ENCODE assay signal across 8 cellular contexts in genomic region chr16:67562918-67563707, GRCh38. TPM values are rescaled to one million over a fixed set of nuclear protein-coding genes. Genes with fewer than 3 reads are reported as not detected.
DNase-seq lines count a peak whose midpoint lies in the region; ATAC-seq, FAIRE-seq and TF ChIP-seq lines count a peak whose summit lies in the region.

No MANE protein-coding gene starts in this region.

- DNase-seq in A549 (ENCODE audit: low read depth in 1 of 2, low spot score in 1 of 2) (peak in 1 of 2 experiments; percentile 57), fibroblast of pulmonary artery (ENCODE audit: low read depth) (peak; percentile 45), nephron progenitor cell (peak; percentile 74)

- ATAC-seq in A549 (peak; percentile 42 to 49), GM18505 (IDR thresholded peaks at IDR 0.05; ENCODE audit: unreplicated experiment) (peak; percentile 10), HG03025 (IDR thresholded peaks at IDR 0.05; ENCODE audit: low FRiP score, unreplicated experiment) (peak; percentile 11)
- peak; percentile 1 for ATAC-seq in activated T-helper 17 cell treated with anti-CD3 and anti-CD28 coated beads, Interleukin-2, amount 50 U/mL, for 72 hours (replicated peaks)

- peak; percentile 35; the same call in 1 of the 2 replicates for TF ChIP-seq POLR2A in A549 (IDR thresholded peaks at IDR 0.05; ENCODE audit: low read length)
- TF ChIP-seq POLR2A in GM18505 (IDR thresholded peaks at IDR 0.05; ENCODE audit: borderline replicate concordance, extremely low read depth, insufficient read depth, insufficient read length), result peak; percentile 76

- H3K27me3 ChIP-seq in OCI-LY1 (ENCODE audit: insufficient read depth, low read length), result no peaks in the 10 kb centered on the region

- peak overlapping the region; percentile 95 for H3K9ac ChIP-seq in OCI-LY1 (ENCODE audit: low read length)

- H3K27ac ChIP-seq in A549 (peak overlapping the region; percentile 99 to 100), OCI-LY1 (ENCODE audit: low read depth, low read length, poor library complexity, severe bottlenecking) (peak overlapping the region; percentile 89), temporal lobe (ENCODE audit: low read depth, low read length) (peak overlapping the region; percentile 94)

- no peaks in the 10 kb centered on the region for H3K36me3 ChIP-seq in OCI-LY1 (ENCODE audit: insufficient read depth, low read length)

- CTCF ChIA-PET in A549 (lab: Yijun Ruan, JAX), result interaction anchor here (0.6 to 6.9 kb wide), 42 partner anchors 9 to 371 kb away, joined by 3 to 80 read pairs (median 6); partner anchors contain the start of genes ATP6V0D1, C16orf86, CARMIL2 and ENKD1

- peaks cover 17% of the 10 kb centered on the region for H3K4me1 ChIP-seq in A549
- H3K4me1 ChIP-seq in OCI-LY1 (ENCODE audit: insufficient read depth, low read length, severe bottlenecking), result peaks cover 70% of the 10 kb centered on the region

- no peak for FAIRE-seq in A549 (lab: Jason Lieb, UNC)

- H4K20me1 ChIP-seq in OCI-LY1 (ENCODE audit: insufficient read depth, low read length), result no peaks in the 10 kb centered on the region

- whole genome bisulfite sequencing in A549 (ENCODE audit: missing lambda C conversion rate), result 2% methylated on average over 29 of the region's 96 CpGs

- H2AFZ ChIP-seq in OCI-LY1 (ENCODE audit: low read length), result no peak overlapping the region

- peak overlapping the region; percentile 87 for H3K4me3 ChIP-seq in A549
- H3K4me3 ChIP-seq in OCI-LY1 (ENCODE audit: low read depth, low read length, poor library complexity, severe bottlenecking), result peak overlapping the region; percentile 93
- H3K4me3 ChIP-seq in fibroblast of pulmonary artery (replicated peaks; ENCODE audit: low read depth, low read length), result peak overlapping the region; percentile 82

- H3K79me2 ChIP-seq in OCI-LY1 (ENCODE audit: insufficient read depth, low read length), result peaks cover 73% of the 10 kb centered on the region

- peak overlapping the region; percentile 89 for H3K27ac Mint-ChIP-seq in activated T-helper 17 cell treated with anti-CD3 and anti-CD28 coated beads, Interleukin-2, amount 50 U/mL, for 72 hours
- H3K27ac Mint-ChIP-seq in nephron progenitor cell, result peak overlapping the region; percentile 88

- no peaks in the 10 kb centered on the region for H3F3A ChIP-seq in OCI-LY1 (ENCODE audit: insufficient read depth, low read length)

- TF ChIP-seq EP300 in A549 (IDR thresholded peaks at IDR 0.05), result no peak

- H3K36me3 Mint-ChIP-seq in activated T-helper 17 cell treated with anti-CD3 and anti-CD28 coated beads, Interleukin-2, amount 50 U/mL, for 72 hours (ENCODE audit: low read depth), result no peaks in the 10 kb centered on the region
- H3K36me3 Mint-ChIP-seq in nephron progenitor cell (ENCODE audit: low read depth), result peaks cover 9% of the 10 kb centered on the region

- TF ChIP-seq CTCF in A549 (IDR thresholded peaks at IDR 0.05) (peak; percentile 9; the same call in 1 of the 3 replicates), OCI-LY1 (IDR thresholded peaks at IDR 0.05; ENCODE audit: low read length) (peak; percentile 38; the same call in 1 of the 2 replicates), fibroblast of pulmonary artery (IDR thresholded peaks at IDR 0.05; ENCODE audit: low read length, missing control alignments) (no peak), nephron progenitor cell (IDR thresholded peaks at IDR 0.05) (no peak)

- H3K4me3 Mint-ChIP-seq in activated T-helper 17 cell treated with anti-CD3 and anti-CD28 coated beads, Interleukin-2, amount 50 U/mL, for 72 hours, result peak overlapping the region; percentile 90
- H3K4me3 Mint-ChIP-seq in nephron progenitor cell, result peak overlapping the region; percentile 89

- H3K9me2 ChIP-seq in OCI-LY1 (ENCODE audit: low read depth, low read length), result no peaks in the 10 kb centered on the region

- H3K9me3 Mint-ChIP-seq in activated T-helper 17 cell treated with anti-CD3 and anti-CD28 coated beads, Interleukin-2, amount 50 U/mL, for 72 hours, result no peaks in the 10 kb centered on the region
- H3K9me3 Mint-ChIP-seq in nephron progenitor cell, result no peaks in the 10 kb centered on the region

- POLR2A ChIA-PET in A549 (lab: Yijun Ruan, JAX), result interaction anchor here (0.7 to 3.4 kb wide), 7 partner anchors 16 to 243 kb away, joined by 3 to 17 read pairs (median 7); partner anchors contain the start of genes ACD, PARD6A, RANBP10 and TSNAXIP1

- H3K9me3 ChIP-seq in A549 (no peaks in the 10 kb centered on the region), OCI-LY1 (ENCODE audit: low read length) (no peaks in the 10 kb centered on the region)

- H3K4me2 ChIP-seq in A549 (peak overlapping the region; percentile 93), OCI-LY1 (ENCODE audit: low read length) (peak overlapping the region; percentile 81)

- H3K4me1 Mint-ChIP-seq in activated T-helper 17 cell treated with anti-CD3 and anti-CD28 coated beads, Interleukin-2, amount 50 U/mL, for 72 hours, result peaks cover 25% of the 10 kb centered on the region
- peaks cover 34% of the 10 kb centered on the region for H3K4me1 Mint-ChIP-seq in nephron progenitor cell

- TF ChIP-seq RAD21 in A549 (conservative IDR thresholded peaks at IDR 0.05 in 1 of 2, IDR thresholded peaks at IDR 0.05 in 1 of 2), result no peak

- no peaks in the 10 kb centered on the region for H3K27me3 Mint-ChIP-seq in activated T-helper 17 cell treated with anti-CD3 and anti-CD28 coated beads, Interleukin-2, amount 50 U/mL, for 72 hours
- H3K27me3 Mint-ChIP-seq in nephron progenitor cell (ENCODE audit: low read depth, poor library complexity), result no peaks in the 10 kb centered on the region

TF ChIP-seq in A549, 52 proteins besides CTCF, POLR2A, EP300 and RAD21:
- peak; percentile 86 for TF ChIP-seq PHF8 (IDR thresholded peaks at IDR 0.05; ENCODE audit: borderline replicate concordance, low read depth)
- TF ChIP-seq KDM1A (IDR thresholded peaks at IDR 0.05; ENCODE audit: low read depth), result no peak
TF ChIP-seq in A549: peak in this region for 1.

RNA-seq across cellular contexts. Expression of gene CTCF, which starts 0.8 kb away (rescaled TPM):
- 51.5 and 58.4 TPM in 2 replicates for polyA plus RNA-seq in A549 (2011; rRNA removed)
- polyA plus RNA-seq in A549 (2012; cell fraction: cytosol; rRNA removed), result 25.3 and 26.9 TPM in 2 replicates
- polyA plus RNA-seq in A549 (2012; cell fraction: nucleus; rRNA removed), result 17.0 and 22.5 TPM in 2 replicates
- 38.6 to 42.5 TPM (median 40.8 TPM) in 3 replicates for polyA plus RNA-seq in A549 (2017; fragmentation: RNase III; extraction: RNeasy Plus Mini Kit Qiagen cat#74134 plus additional on column Dnase treatment)
- 51.4 and 53.3 TPM in 2 replicates for polyA minus RNA-seq in A549 (2011; rRNA and poly(A)+ RNA removed)
- 10 to 100 TPM; 41.2 to 49.4 TPM for total RNA-seq in activated T-helper 17 cell treated with anti-CD3 and anti-CD28 coated beads, Interleukin-2, amount 50 U/mL, for 72 hours
- 46.2 TPM for total RNA-seq in temporal lobe

RNA-seq across cellular contexts. Expression of gene RIPOR1, which starts 34.5 kb away (rescaled TPM):
- 5.6 and 7.2 TPM in 2 replicates for polyA plus RNA-seq in A549 (2011; rRNA removed)
- polyA plus RNA-seq in A549 (2012; cell fraction: cytosol; rRNA removed), result 16.2 and 18.1 TPM in 2 replicates
- 48.3 and 50.0 TPM in 2 replicates for polyA plus RNA-seq in A549 (2012; cell fraction: nucleus; rRNA removed)
- polyA plus RNA-seq in A549 (2017; fragmentation: RNase III; extraction: RNeasy Plus Mini Kit Qiagen cat#74134 plus additional on column Dnase treatment), result 22.5 to 24.7 TPM (median 23.0 TPM) in 3 replicates
- 9.3 and 12.8 TPM in 2 replicates for polyA minus RNA-seq in A549 (2011; rRNA and poly(A)+ RNA removed)
- total RNA-seq in activated T-helper 17 cell treated with anti-CD3 and anti-CD28 coated beads, Interleukin-2, amount 50 U/mL, for 72 hours, result 10 to 100 TPM; 30.4 to 57.0 TPM
- 60.5 TPM for total RNA-seq in temporal lobe

Comparison
In these comparisons a context has a peak if more than half of its experiments do, and no peak if none do; other contexts are left out.
1. CTCF ChIP-seq: peak in A549 (single experiment) and OCI-LY1 (single experiment); none in fibroblast of pulmonary artery (single experiment) and nephron progenitor cell (single experiment).
2. Peak in every context shown above with its lines, with median percentiles within 50 percentile points of each other: ATAC-seq, H3K27ac ChIP-seq and H3K4me3 ChIP-seq.